In genomic region chr7:108328174-108328651, GRCh38 we compare ENCODE assay signal across 1 cellular context.
TF ChIP-seq lines count a peak whose summit lies in the region.

No MANE protein-coding gene starts in this region.

TF ChIP-seq in GM23338, 12 proteins besides CTCF, POLR2A, EP300 and RAD21 (continued from another document):
- no peak for TF ChIP-seq ZNF462 (CRISPR knock-in tag; IDR thresholded peaks at IDR 0.05)
- TF ChIP-seq EZH2phosphoT487 (IDR thresholded peaks at IDR 0.05; ENCODE audit: unreplicated experiment), result no peak
- no peak for TF ChIP-seq ETS1 (IDR thresholded peaks at IDR 0.05)
- TF ChIP-seq CREB1 (CRISPR knock-in tag; IDR thresholded peaks at IDR 0.05; ENCODE audit: low read depth), result no peak
- no peak for TF ChIP-seq POLR2AphosphoS5 (IDR thresholded peaks at IDR 0.05; ENCODE audit: low read depth)
- TF ChIP-seq NANOG (IDR thresholded peaks at IDR 0.05; ENCODE audit: borderline replicate concordance), result no peak
